In the genomic region with DNA sequence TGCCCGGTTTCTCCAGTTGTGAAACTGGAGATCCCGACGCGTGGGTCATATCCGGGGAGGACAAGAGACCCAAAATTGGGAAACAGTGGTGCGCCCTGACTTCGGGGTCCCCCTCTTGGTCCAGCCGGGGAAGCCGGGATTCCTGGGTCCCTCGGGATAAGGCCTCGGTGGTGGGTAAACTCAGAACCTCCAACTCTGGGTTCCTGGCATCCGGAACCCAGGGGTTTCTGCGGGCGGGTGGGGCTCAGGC, we compare ENCODE assay signal across 8 cellular contexts. TPM values are rescaled to one million over a fixed set of nuclear protein-coding genes. Genes with fewer than 3 reads are reported as not detected.
A peak's percentile ranks its signal among the peaks of the same experiment; 100 is the strongest.
DNase-seq lines count a peak whose midpoint lies in the region; ATAC-seq and TF ChIP-seq lines count a peak whose summit lies in the region.

No MANE protein-coding gene starts in this region.

- H3K27ac Mint-ChIP-seq in T-helper 1 cell treated with Interleukin-12 subunit alpha and Interleukin-12 subunit beta and Interleukin-4 antibody, amounts not matched to agents 30 μg/mL and 1 μg/mL, for 36 hours: peak overlapping the region; percentile 98

- H3K4me1 ChIP-seq in adrenal gland (replicated peaks in 1 of 2): peaks cover 26 to 54% of the 10 kb centered on the region in 2 donors

- 0 to 3% (median 1%) methylated on average over 5 to 14 of the region's 14 CpGs for WGBS in adrenal gland, 4 donors

- H3K27ac ChIP-seq in adrenal gland (peak overlapping the region; percentile 89 to 97 (median 96)), layer of hippocampus (ENCODE audit: low read depth, low read length) (peak overlapping the region; percentile 91), temporal lobe (ENCODE audit: low read depth, low read length) (peak overlapping the region; percentile 94)

- no peak for TF ChIP-seq POLR2A in adrenal gland (IDR thresholded peaks at IDR 0.05)

- TF ChIP-seq CTCF in adrenal gland (IDR thresholded peaks at IDR 0.05): peak in 1 of 6 experiments; percentile 2

- H3K27me3 ChIP-seq in adrenal gland (no peaks in the 10 kb centered on the region), layer of hippocampus (ENCODE audit: control insufficient read depth, insufficient read depth, low read length) (no peaks in the 10 kb centered on the region)

- intact Hi-C loops in adrenal gland (cut with DNase I): no loop called here

- no peak for ATAC-seq in GM19351 (IDR thresholded peaks at IDR 0.05; ENCODE audit: unreplicated experiment)

- H3K9me3 Mint-ChIP-seq in T-helper 1 cell treated with Interleukin-12 subunit alpha and Interleukin-12 subunit beta and Interleukin-4 antibody, amounts not matched to agents 30 μg/mL and 1 μg/mL, for 36 hours: no peaks in the 10 kb centered on the region

- H3K36me3 Mint-ChIP-seq in T-helper 1 cell treated with Interleukin-12 subunit alpha and Interleukin-12 subunit beta and Interleukin-4 antibody, amounts not matched to agents 30 μg/mL and 1 μg/mL, for 36 hours (ENCODE audit: low read depth): peaks cover 24% of the 10 kb centered on the region

- H3K4me1 Mint-ChIP-seq in T-helper 1 cell treated with Interleukin-12 subunit alpha and Interleukin-12 subunit beta and Interleukin-4 antibody, amounts not matched to agents 30 μg/mL and 1 μg/mL, for 36 hours (ENCODE audit: low read depth): peaks cover 47% of the 10 kb centered on the region

- peaks cover 0 to 16% of the 10 kb centered on the region in 2 donors for H3K36me3 ChIP-seq in adrenal gland (replicated peaks in 1 of 2)

- peak overlapping the region; percentile 96 for H3K4me3 Mint-ChIP-seq in T-helper 1 cell treated with Interleukin-12 subunit alpha and Interleukin-12 subunit beta and Interleukin-4 antibody, amounts not matched to agents 30 μg/mL and 1 μg/mL, for 36 hours

- DNase-seq in T-helper 1 cell (no peak), adrenal gland (peak in 1 of 7 donors; percentile 49), NK-92 (lab: John Stamatoyannopoulos, UW; ENCODE audit: unreplicated experiment) (no peak), COR-L47 (lab: John Stamatoyannopoulos, UW) (no peak)

- no peaks in the 10 kb centered on the region for H3K9me3 ChIP-seq in adrenal gland (replicated peaks in 1 of 3)

- peak overlapping the region; percentile 80 to 96 (median 88) for H3K4me3 ChIP-seq in adrenal gland

- H3K27me3 Mint-ChIP-seq in T-helper 1 cell treated with Interleukin-12 subunit alpha and Interleukin-12 subunit beta and Interleukin-4 antibody, amounts not matched to agents 30 μg/mL and 1 μg/mL, for 36 hours (ENCODE audit: low read depth): no peaks in the 10 kb centered on the region

RNA-seq across cellular contexts. Expression of gene ZFP36, which starts 0.7 kb away (rescaled TPM):
- total RNA-seq in adrenal gland (100 to 1,000 TPM in 3 of 8 donors, 10 to 100 TPM in 5; 46.8 to 187 (median 86.7) TPM), temporal lobe (2.0 TPM)
- polyA plus RNA-seq in adrenal gland: 100 to 1,000 TPM in 2 of 3 donors, 10 to 100 TPM in 1; 64.8 to 193 (median 113) TPM

RNA-seq across cellular contexts. Expression of gene PLEKHG2, which starts 5.2 kb away (rescaled TPM):
- total RNA-seq in adrenal gland (10 to 100 TPM; 11.3 to 23.4 (median 18.1) TPM), temporal lobe (20.2 TPM)
- polyA plus RNA-seq in adrenal gland: 10 to 100 TPM in 2 of 3 donors, 1 to 10 TPM in 1; 3.6 to 44.8 (median 16.3) TPM

RNA-seq across cellular contexts. Expression of gene MED29, which starts 16.1 kb away (rescaled TPM):
- total RNA-seq in adrenal gland: 100 to 1,000 TPM in 1 of 8 donors, 10 to 100 TPM in 7; 44.1 to 221 (median 65.3) TPM
- 10 to 100 TPM; 43.6 to 49.6 (median 49.2) TPM for polyA plus RNA-seq in adrenal gland
- total RNA-seq in temporal lobe: 16.2 TPM

RNA-seq across cellular contexts. Expression of gene PAF1, which starts 16.4 kb away (rescaled TPM):
- total RNA-seq in adrenal gland (10 to 100 TPM; 46.8 to 60.2 (median 51.9) TPM), temporal lobe (21.6 TPM)
- polyA plus RNA-seq in adrenal gland: 10 to 100 TPM; 50.9 to 86.9 (median 51.6) TPM

RNA-seq across cellular contexts. Expression of gene RPS16, which starts 28.4 kb away (rescaled TPM):
- total RNA-seq in adrenal gland: 1,000 to 10,000 TPM in 6 of 8 donors, 100 to 1,000 TPM in 2; 848 to 1,939 (median 1,279) TPM
- polyA plus RNA-seq in adrenal gland: 1,000 to 10,000 TPM; 1,071 to 2,033 (median 1,152) TPM
- 57.5 TPM for total RNA-seq in temporal lobe

Comparison
In these comparisons a context has a peak if more than half of its experiments do, and no peak if none do; other contexts are left out.
1. RNA of gene ZFP36, which starts 0.7 kb away (total RNA-seq): 46.8 to 187 TPM in adrenal gland; 2.0 TPM in temporal lobe (single experiment); every median in the first group is over 10 times any median in the second.
2. Peak in every context shown above with its lines, with median percentiles within 50 percentile points of each other: H3K27ac ChIP-seq.